11 cellular contexts compared by ENCODE assay signal in genomic region chr6:99348220-99348822, GRCh38. TPM values are rescaled to one million over a fixed set of nuclear protein-coding genes. Genes with fewer than 3 reads are reported as not detected.
DNase-seq lines count a peak whose midpoint lies in the region; ATAC-seq, FAIRE-seq and TF ChIP-seq lines count a peak whose summit lies in the region.
"Had no signal": no experiment of that assay in that cellular context is flagged by ENCODE, and none has a peak within 500 bp of the region (broad histone marks: within the 10 kb centered on the region; RNA-seq: fewer than 3 reads in every experiment).

No MANE protein-coding gene starts in this region.

- no peak for ATAC-seq in activated T-helper 17 cell treated with anti-CD3 and anti-CD28 coated beads, Interleukin-2, amount 50 U/mL, for 72 hours (replicated peaks)
- no peak for ATAC-seq in foreskin keratinocyte

- H3K4me3 Mint-ChIP-seq in activated naive CD4-positive, alpha-beta T cell treated with anti-CD3 and anti-CD28 coated beads, Interleukin-2, amount 50 U/mL, for 24 hours = peak overlapping the region; percentile 36
- H3K4me3 Mint-ChIP-seq in activated T-helper 17 cell treated with anti-CD3 and anti-CD28 coated beads, Interleukin-2, amount 50 U/mL, for 72 hours = peak overlapping the region; percentile 17

- dilution Hi-C loops in keratinocyte (cut with MboI; ENCODE audit: extremely low pct_ligation_motif_present, low sequenced_read_pairs) = no loop called here

- TF ChIP-seq CTCF in keratinocyte (optimal IDR thresholded peaks at IDR 0.05 in 1 of 3, IDR thresholded peaks at IDR 0.05 in 1 of 3, conservative IDR thresholded peaks at IDR 0.05 in 1 of 3; ENCODE audit: extremely low read depth in 1 of 3, insufficient read depth in 2 of 3, low read length in 3 of 3) = no peak
- TF ChIP-seq CTCF in vagina (IDR thresholded peaks at IDR 0.05) = no peak
- no peak for TF ChIP-seq CTCF in foreskin keratinocyte (conservative IDR thresholded peaks at IDR 0.05)

- H3K9me3 ChIP-seq in keratinocyte (ENCODE audit: control insufficient read depth, low read depth, low read length) (no peaks in the 10 kb centered on the region), vagina (no peaks in the 10 kb centered on the region)

- H3K36me3 ChIP-seq in keratinocyte (ENCODE audit: control insufficient read depth in 2 of 2, extremely low read depth in 1 of 2, insufficient read depth in 2 of 2, low read length in 2 of 2) (no peaks in the 10 kb centered on the region), vagina (no peaks in the 10 kb centered on the region)

- no peak for DNase-seq in activated naive CD4-positive, alpha-beta T cell treated with Interleukin-2 at 50 U/mL for 16 hours
- no peak for DNase-seq in keratinocyte (ENCODE audit: low read depth, low spot score)
- no peak for DNase-seq in vagina (ENCODE audit: extremely low spot score in 2 of 2)
- DNase-seq in RPMI8226 = no peak
- no peak for DNase-seq in foreskin keratinocyte
- DNase-seq in NCI-H1436 treated with DMSO at 0.1 percent for 48 hours (lab: John Stamatoyannopoulos, UW) = no peak
- DNase-seq: KG1, OCI-M1 had no signal

- H3K9me3 Mint-ChIP-seq in activated naive CD4-positive, alpha-beta T cell treated with anti-CD3 and anti-CD28 coated beads, Interleukin-2, amount 50 U/mL, for 24 hours = no peaks in the 10 kb centered on the region
- no peaks in the 10 kb centered on the region for H3K9me3 Mint-ChIP-seq in activated T-helper 17 cell treated with anti-CD3 and anti-CD28 coated beads, Interleukin-2, amount 50 U/mL, for 72 hours
- H3K9me3 Mint-ChIP-seq: dendritic cell treated with granulocyte-macrophage colony-stimulating factor and Interleukin-4, amounts not matched to agents 40 ng/mL and 50 ng/mL, for 4 days had no signal

- H3K27me3 Mint-ChIP-seq in activated naive CD4-positive, alpha-beta T cell treated with anti-CD3 and anti-CD28 coated beads, Interleukin-2, amount 50 U/mL, for 24 hours = peaks cover 37% of the 10 kb centered on the region
- H3K27me3 Mint-ChIP-seq in activated T-helper 17 cell treated with anti-CD3 and anti-CD28 coated beads, Interleukin-2, amount 50 U/mL, for 72 hours = peaks cover 64% of the 10 kb centered on the region

- H3K36me3 Mint-ChIP-seq in activated naive CD4-positive, alpha-beta T cell treated with anti-CD3 and anti-CD28 coated beads, Interleukin-2, amount 50 U/mL, for 24 hours = no peaks in the 10 kb centered on the region
- no peaks in the 10 kb centered on the region for H3K36me3 Mint-ChIP-seq in activated T-helper 17 cell treated with anti-CD3 and anti-CD28 coated beads, Interleukin-2, amount 50 U/mL, for 72 hours (ENCODE audit: low read depth)

- H3K4me3 ChIP-seq in keratinocyte (ENCODE audit: control insufficient read depth in 2 of 3, extremely low read depth in 1 of 3, insufficient read depth in 2 of 3, low read depth in 1 of 3, low read length in 3 of 3) (peak overlapping the region in 1 of 3 experiments; percentile 51), vagina (peak overlapping the region; percentile 63)

- no peak overlapping the region for H3K27ac Mint-ChIP-seq in activated naive CD4-positive, alpha-beta T cell treated with anti-CD3 and anti-CD28 coated beads, Interleukin-2, amount 50 U/mL, for 24 hours
- no peak overlapping the region for H3K27ac Mint-ChIP-seq in activated T-helper 17 cell treated with anti-CD3 and anti-CD28 coated beads, Interleukin-2, amount 50 U/mL, for 72 hours
- H3K27ac Mint-ChIP-seq: dendritic cell treated with granulocyte-macrophage colony-stimulating factor and Interleukin-4, amounts not matched to agents 40 ng/mL and 50 ng/mL, for 4 days had no signal

- H2AFZ ChIP-seq in keratinocyte (ENCODE audit: control insufficient read depth, low read length) = no peak overlapping the region

- H4K20me1 ChIP-seq in keratinocyte (ENCODE audit: control insufficient read depth, extremely low read depth, insufficient read depth, low read length) = no peaks in the 10 kb centered on the region

- H3K4me1 Mint-ChIP-seq in activated naive CD4-positive, alpha-beta T cell treated with anti-CD3 and anti-CD28 coated beads, Interleukin-2, amount 50 U/mL, for 24 hours = peaks cover 4% of the 10 kb centered on the region
- peaks cover 4% of the 10 kb centered on the region for H3K4me1 Mint-ChIP-seq in activated T-helper 17 cell treated with anti-CD3 and anti-CD28 coated beads, Interleukin-2, amount 50 U/mL, for 72 hours

- no peak for TF ChIP-seq POLR2A in vagina (IDR thresholded peaks at IDR 0.05)

- H3K27me3 ChIP-seq in keratinocyte (ENCODE audit: control insufficient read depth, extremely low read depth, insufficient read depth, low read length) (peaks cover 3% of the 10 kb centered on the region), vagina (no peaks in the 10 kb centered on the region), foreskin keratinocyte (peaks cover 2% of the 10 kb centered on the region)

- H3K4me1 ChIP-seq in keratinocyte (ENCODE audit: control insufficient read depth, extremely low read depth, insufficient read depth, low read length) (peaks cover 22% of the 10 kb centered on the region), vagina (peaks cover 14% of the 10 kb centered on the region), foreskin keratinocyte (peaks cover 10% of the 10 kb centered on the region)

- intact Hi-C loops in vagina (cut with DNase I) = no loop called here

- H3K4me2 ChIP-seq in keratinocyte (ENCODE audit: control insufficient read depth, extremely low read depth, insufficient read depth, low read depth, low read length) = peak overlapping the region; percentile 96

- FAIRE-seq in keratinocyte (lab: Jason Lieb, UNC) = no peak

- H3K79me2 ChIP-seq in keratinocyte (ENCODE audit: control insufficient read depth, insufficient read depth, low read length) = no peaks in the 10 kb centered on the region

- no peak overlapping the region for H3K9ac ChIP-seq in keratinocyte (ENCODE audit: control insufficient read depth, extremely low read depth, insufficient read depth, low read length)

- no peaks in the 10 kb centered on the region for H3K9me1 ChIP-seq in keratinocyte (ENCODE audit: control insufficient read depth, extremely low read depth, insufficient read depth, low read length)

- H3K27ac ChIP-seq in keratinocyte (ENCODE audit: control insufficient read depth, insufficient read depth, low read length) (no peak overlapping the region), vagina (no peak overlapping the region), foreskin keratinocyte (no peak overlapping the region)

RNA-seq across cellular contexts. Expression of gene FAXC, which starts 1.2 kb away (rescaled TPM):
- total RNA-seq in activated T-helper 17 cell treated with anti-CD3 and anti-CD28 coated beads, Interleukin-2, amount 50 U/mL, for 72 hours = under 1 TPM in 1 of 2 donors, not detected in 1; 0.65 TPM
- polyA plus RNA-seq in keratinocyte (4.0 to 8.3 TPM (median 8.0 TPM) in 3 replicates), foreskin keratinocyte (12.6 and 12.8 TPM in 2 replicates)
- 0.20 TPM for polyA plus RNA-seq in keratinocyte (2011; ENCODE audit: low read depth)
- polyA plus RNA-seq in keratinocyte (2011; cell fraction: cytosol; rRNA removed) = 5.1 and 5.7 TPM in 2 replicates
- polyA plus RNA-seq in keratinocyte (2011; cell fraction: nucleus; rRNA removed) = 6.2 and 6.5 TPM in 2 replicates
- 0.35 and 5.0 TPM in 2 replicates for polyA plus RNA-seq in keratinocyte (2012; ENCODE audit: low replicate concordance)
- 3.7 to 9.6 TPM (median 4.2 TPM) in 3 replicates for polyA minus RNA-seq in keratinocyte
- polyA minus RNA-seq in keratinocyte (2011; cell fraction: cytosol; rRNA and poly(A)+ RNA removed) = 2.9 TPM
- 1.7 and 1.9 TPM in 2 replicates for polyA minus RNA-seq in keratinocyte (2011; cell fraction: nucleus; rRNA and poly(A)+ RNA removed)
- total RNA-seq in vagina (6.6 TPM), foreskin keratinocyte (11.7 and 14.2 TPM in 2 replicates)

RNA-seq across cellular contexts. Expression of gene COQ3, which starts 45.7 kb away (rescaled TPM):
- 1 to 10 TPM; 3.0 to 6.9 TPM for total RNA-seq in activated T-helper 17 cell treated with anti-CD3 and anti-CD28 coated beads, Interleukin-2, amount 50 U/mL, for 72 hours
- polyA plus RNA-seq in keratinocyte (9.9 to 21.2 TPM (median 14.7 TPM) in 3 replicates), foreskin keratinocyte (20.1 and 25.0 TPM in 2 replicates)
- 3.4 TPM for polyA plus RNA-seq in keratinocyte (2011; ENCODE audit: low read depth)
- 10.0 and 17.2 TPM in 2 replicates for polyA plus RNA-seq in keratinocyte (2011; cell fraction: cytosol; rRNA removed)
- polyA plus RNA-seq in keratinocyte (2011; cell fraction: nucleus; rRNA removed) = 11.9 and 15.4 TPM in 2 replicates
- polyA plus RNA-seq in keratinocyte (2012; ENCODE audit: low replicate concordance) = 6.3 and 16.1 TPM in 2 replicates
- polyA minus RNA-seq in keratinocyte = 0.56 to 8.3 TPM (median 3.7 TPM) in 3 replicates
- polyA minus RNA-seq in keratinocyte (2011; cell fraction: cytosol; rRNA and poly(A)+ RNA removed) = 2.1 TPM
- polyA minus RNA-seq in keratinocyte (2011; cell fraction: nucleus; rRNA and poly(A)+ RNA removed) = 2.3 and 3.3 TPM in 2 replicates
- total RNA-seq in vagina (3.7 TPM), foreskin keratinocyte (16.6 and 17.7 TPM in 2 replicates)
